ENCODE assay signal across 35 cellular contexts in genomic region chr15:78946493-78946892, GRCh38. TPM values are rescaled to one million over a fixed set of nuclear protein-coding genes. Genes with fewer than 3 reads are reported as not detected.
DNase-seq lines count a peak whose midpoint lies in the region; ATAC-seq, FAIRE-seq and TF ChIP-seq lines count a peak whose summit lies in the region.
"Had no signal": no experiment of that assay in that cellular context is flagged by ENCODE, and none has a peak within 500 bp of the region (broad histone marks: within the 10 kb centered on the region; RNA-seq: fewer than 3 reads in every experiment).

No MANE protein-coding gene starts in this region.

- no peaks in the 10 kb centered on the region for H3K9me3 Mint-ChIP-seq in MCF 10A (ENCODE audit: unreplicated experiment)
- no peaks in the 10 kb centered on the region for H3K9me3 Mint-ChIP-seq in T-cell
- no peaks in the 10 kb centered on the region for H3K9me3 Mint-ChIP-seq in immature natural killer cell
- no peaks in the 10 kb centered on the region for H3K9me3 Mint-ChIP-seq in type B pancreatic cell

- H3K36me3 Mint-ChIP-seq in MCF 10A (ENCODE audit: insufficient read depth, unreplicated experiment) (no peaks in the 10 kb centered on the region), T-cell (no peaks in the 10 kb centered on the region), immature natural killer cell (no peaks in the 10 kb centered on the region), type B pancreatic cell (no peaks in the 10 kb centered on the region)

- H3K27ac Mint-ChIP-seq in MCF 10A (ENCODE audit: low read depth, unreplicated experiment) (no peak overlapping the region), T-cell (no peak overlapping the region), immature natural killer cell (no peak overlapping the region), type B pancreatic cell (no peak overlapping the region)

- no peak overlapping the region for H3K27ac ChIP-seq in breast epithelium
- H3K27ac ChIP-seq: adrenal gland, gastrocnemius medialis, hepatocyte, lower lobe of right lung, parathyroid adenoma, PC-9, stomach, vagina had no signal

- H3K4me3 Mint-ChIP-seq in MCF 10A (ENCODE audit: unreplicated experiment) (peak overlapping the region; percentile 44), T-cell (peak overlapping the region; percentile 34 to 50 (median 49)), immature natural killer cell (peak overlapping the region in 4 of 5 donors; percentile 11 to 43 (median 26)), type B pancreatic cell (peak overlapping the region; percentile 71)

- no peaks in the 10 kb centered on the region for H3K36me3 ChIP-seq in breast epithelium
- H3K36me3 ChIP-seq: adrenal gland, BE2C, gastrocnemius medialis, lower lobe of right lung, stomach, vagina had no signal

- TF ChIP-seq CTCF in MCF 10A (IDR thresholded peaks at IDR 0.05; ENCODE audit: unreplicated experiment), result no peak
- no peak for TF ChIP-seq CTCF in breast epithelium (IDR thresholded peaks at IDR 0.05)
- TF ChIP-seq CTCF in type B pancreatic cell (conservative IDR thresholded peaks at IDR 0.05), result no peak

- ATAC-seq in T-cell (replicated peaks in 1 of 4), result no peak
- ATAC-seq: body of pancreas, gastrocnemius medialis, GM12878, lower lobe of right lung, mucosa of descending colon, SK-N-SH treated with all-trans-retinoic acid at 6 μM for 48 hours had no signal

- no peaks in the 10 kb centered on the region for H3K27me3 ChIP-seq in breast epithelium
- H3K27me3 ChIP-seq: adrenal gland, body of pancreas, gastrocnemius medialis, hepatocyte, stomach, vagina had no signal

- H3K4me1 Mint-ChIP-seq in MCF 10A (ENCODE audit: insufficient read depth, unreplicated experiment), result peaks cover 18% of the 10 kb centered on the region
- peaks cover 2 to 20% (median 10%) of the 10 kb centered on the region in 3 donors for H3K4me1 Mint-ChIP-seq in T-cell
- H3K4me1 Mint-ChIP-seq in immature natural killer cell, result peaks cover 0 to 7% of the 10 kb centered on the region in 2 donors
- peaks cover 5% of the 10 kb centered on the region for H3K4me1 Mint-ChIP-seq in type B pancreatic cell (ENCODE audit: unreplicated experiment)

- CTCF ChIA-PET in MCF 10A (lab: Yijun Ruan, JAX) (no interaction called here), T-cell (lab: Charles Lee) (interaction anchor here in 1 of 2 donors (0.8 kb wide), 1 partner anchor 244 kb away, joined by 3 read pairs; no protein-coding TSS in a partner anchor)

- POLR2A ChIA-PET in MCF 10A (lab: Yijun Ruan, JAX) (no interaction called here), T-cell (lab: Charles Lee) (no interaction called here)

- peaks cover 0 to under 1% of the 10 kb centered on the region in 2 donors for H3K4me1 ChIP-seq in breast epithelium
- H3K4me1 ChIP-seq: BE2C, parathyroid adenoma had no signal

- no peak overlapping the region for H3K4me3 ChIP-seq in breast epithelium
- H3K4me3 ChIP-seq: adrenal gland, body of pancreas, gastrocnemius medialis, GM12878, hepatocyte, lower lobe of right lung, mucosa of descending colon, PC-9, stomach, vagina had no signal

- no peak for TF ChIP-seq POLR2A in breast epithelium (IDR thresholded peaks at IDR 0.05)
- no peak for TF ChIP-seq POLR2A in GM12891 (IDR thresholded peaks at IDR 0.05; ENCODE audit: low read depth, low read length)

- no peak for DNase-seq in MCF 10A (ENCODE audit: unreplicated experiment)
- no peak for DNase-seq in breast epithelium (ENCODE audit: low spot score in 2 of 2)
- no peak for DNase-seq in T-cell
- no peak for DNase-seq in immature natural killer cell
- no peak for DNase-seq in type B pancreatic cell (ENCODE audit: extremely low spot score, unreplicated experiment)
- no peak for DNase-seq in stimulated activated CD8-positive, alpha-beta memory T cell treated with anti-CD3 and anti-CD28 coated beads, Interleukin-4, amount 100 ng/mL, for 48 hours
- DNase-seq in GM12891 (ENCODE audit: insufficient read length, low spot score), result no peak
- DNase-seq in NOMO-1 (lab: John Stamatoyannopoulos, UW; ENCODE audit: unreplicated experiment in 2 of 2), result no peak
- DNase-seq: activated CD8-positive, alpha-beta memory T cell treated with anti-CD3 and anti-CD28 coated beads for 24 hours; activated gamma-delta T cell; activated T-cell treated with anti-CD3 and anti-CD28 coated beads for 4 hours; adrenal gland; BE2C; body of pancreas; COR-L47; gastrocnemius medialis; HCEC 1CT; Kasumi-1; lower lobe of right lung; mucosa of descending colon; NCI-H1436 treated with DMSO at 0.1 percent for 48 hours; NCI-H2081 treated with DMSO at 0.1 percent for 48 hours; NCI-H2227 treated with DMSO at 0.1 percent for 48 hours; NCI-H526; PC-9; retina; Right ventricle myocardium superior; small intestine; stomach had no signal

- no peaks in the 10 kb centered on the region for H3K9me3 ChIP-seq in breast epithelium
- H3K9me3 ChIP-seq: adrenal gland, BE2C, body of pancreas, gastrocnemius medialis, lower lobe of right lung, mucosa of descending colon, stomach, vagina had no signal

- intact Hi-C loops in MCF 10A (cut with micrococcal nuclease), result no loop called here
- intact Hi-C loops in breast epithelium (cut with DNase I; ENCODE audit: low total_unique reads), result no loop called here

- FAIRE-seq in GM12891 (lab: Jason Lieb, UNC), result no peak
- FAIRE-seq: endothelial cell of umbilical vein, GM12878, small intestine had no signal

- no TSS peak for BruUV-seq in MCF 10A (replicated peaks; lab: Mats Ljungman, UMichigan)

- H3K27me3 Mint-ChIP-seq in MCF 10A (ENCODE audit: insufficient read depth, unreplicated experiment) (no peaks in the 10 kb centered on the region), T-cell (peaks cover 4% of the 10 kb centered on the region in 2 donors), immature natural killer cell (ENCODE audit: low read depth in 3 of 3) (peaks cover 0 to 6% (median 3%) of the 10 kb centered on the region in 3 donors), type B pancreatic cell (peaks cover 23% of the 10 kb centered on the region)

TF ChIP-seq in GM12891, 5 proteins besides CTCF, POLR2A, EP300 and RAD21:
- TF ChIP-seq POU2F2 (IDR thresholded peaks at IDR 0.05; ENCODE audit: low read depth, low read length) (no peak), SPI1 (IDR thresholded peaks at IDR 0.05; ENCODE audit: low read depth, low read length) (no peak), PAX5 (IDR thresholded peaks at IDR 0.05; ENCODE audit: insufficient read depth, low read length, severe bottlenecking) (no peak), TAF1 (IDR thresholded peaks at IDR 0.05; ENCODE audit: low read depth, low read length) (no peak), POLR2AphosphoS5 (IDR thresholded peaks at IDR 0.05; ENCODE audit: low read depth, low read length) (no peak)

RNA-seq across cellular contexts. Expression of gene CTSH, which starts 1.6 kb away (rescaled TPM):
- 12.5 and 14.4 TPM in 2 replicates for total RNA-seq in MCF 10A (2022)
- total RNA-seq in breast epithelium, result 100 to 1,000 TPM; 158 to 272 (median 163) TPM
- total RNA-seq in T-cell, result 10 to 100 TPM in 4 of 5 donors, 1 to 10 TPM in 1; 8.5 to 49.7 (median 19.2) TPM
- polyA plus RNA-seq in immature natural killer cell, result 10 to 100 TPM in 2 of 3 donors, 1 to 10 TPM in 1; 9.3 to 37.8 (median 23.0) TPM
- total RNA-seq in type B pancreatic cell (ENCODE audit: low replicate concordance), result 55.4 and 77.1 TPM in 2 replicates
- 464 TPM for polyA plus RNA-seq in GM12891 (2012; ENCODE audit: low read depth, missing spikeins)
